ENCODE assay signal across 1 cellular context in genomic region chr15:88467073-88467934, GRCh38.
TF ChIP-seq lines count a peak whose summit lies in the region.

TSS of gene MRPL46 (minus strand) at chr15:88467388. CDS start at chr15:88467377, 11 bp downstream.
TSS of gene MRPS11 (plus strand) at chr15:88467708. CDS start at chr15:88467718, 10 bp downstream.

TF ChIP-seq in K562, 482 proteins besides CTCF, POLR2A, EP300 and RAD21 (continued from another document and continues in another):
- TF ChIP-seq TFE3 (CRISPR knock-in tag; IDR thresholded peaks at IDR 0.05), result no peak
- peak; percentile 37; the same call in 1 of the 2 replicates for TF ChIP-seq ILF3 (IDR thresholded peaks at IDR 0.05; ENCODE audit: borderline replicate concordance)
- TF ChIP-seq MYBL2 (IDR thresholded peaks at IDR 0.05; ENCODE audit: low read depth), result no peak; the same call in 1 of the 2 replicates
- no peak for TF ChIP-seq MYBL2 (CRISPR knock-in tag; IDR thresholded peaks at IDR 0.05; ENCODE audit: borderline replicate concordance)
- 0 out of 2 replicates have a peak, but pooled peaks have one; percentile 69 for TF ChIP-seq GATAD2B (IDR thresholded peaks at IDR 0.05; ENCODE audit: borderline replicate concordance)
- TF ChIP-seq ZNF584 (CRISPR knock-in tag; IDR thresholded peaks at IDR 0.05; ENCODE audit: low read depth), result 0 out of 2 replicates have a peak, but pooled peaks have one; percentile 21
- TF ChIP-seq HMGN3 (IDR thresholded peaks at IDR 0.05; ENCODE audit: borderline replicate concordance, extremely low read depth, insufficient read length, low read depth, low read length), result peak; percentile 54
- TF ChIP-seq ARID1B (IDR thresholded peaks at IDR 0.05), result 0 out of 2 replicates have a peak, but pooled peaks have one; percentile 9
- TF ChIP-seq ZBTB2 (IDR thresholded peaks at IDR 0.05), result no peak
- no peak for TF ChIP-seq TEAD2 (tag; IDR thresholded peaks at IDR 0.05)
- TF ChIP-seq ZNF644 (tag; IDR thresholded peaks at IDR 0.05; ENCODE audit: low read depth), result 0 out of 2 replicates have a peak, but pooled peaks have one; percentile 52
- TF ChIP-seq ZNF436 (CRISPR knock-in tag; IDR thresholded peaks at IDR 0.05), result no peak
- peak; percentile 92 for TF ChIP-seq POLR2G (IDR thresholded peaks at IDR 0.05; ENCODE audit: low read depth, low read length)
- peak; percentile 93 for TF ChIP-seq TCF7L2 (IDR thresholded peaks at IDR 0.05; ENCODE audit: low read depth, low read length)
- TF ChIP-seq ZBTB1 (CRISPR knock-in tag; IDR thresholded peaks at IDR 0.05; ENCODE audit: borderline replicate concordance, low read depth), result 0 out of 2 replicates have a peak, but pooled peaks have one; percentile 70
- peak in 1 of 2 experiments; percentile 96; a peak in 2 of 4 replicates for TF ChIP-seq HDAC1 (IDR thresholded peaks at IDR 0.05)
- peak; percentile 81; the same call in 1 of the 2 replicates for TF ChIP-seq ZNF766 (CRISPR knock-in tag; conservative IDR thresholded peaks at IDR 0.05)
- TF ChIP-seq MED1 (CRISPR knock-in tag; IDR thresholded peaks at IDR 0.05; ENCODE audit: borderline replicate concordance), result no peak
- no peak for TF ChIP-seq PURB (CRISPR knock-in tag; IDR thresholded peaks at IDR 0.05; ENCODE audit: low read depth)
- TF ChIP-seq ZNF609 (CRISPR knock-in tag; IDR thresholded peaks at IDR 0.05; ENCODE audit: borderline replicate concordance), result no peak
- TF ChIP-seq CTCFL (IDR thresholded peaks at IDR 0.05; ENCODE audit: borderline replicate concordance, insufficient read depth, low read depth, low read length, poor library complexity, severe bottlenecking), result no peak
- TF ChIP-seq MAX (CRISPR knock-in tag; IDR thresholded peaks at IDR 0.05), result peak; percentile 81
- peak; percentile 100 for TF ChIP-seq PRDM10 (IDR thresholded peaks at IDR 0.05; ENCODE audit: partially characterized antibody)
- TF ChIP-seq CREB1 (IDR thresholded peaks at IDR 0.05), result peak; percentile 84
- no peak for TF ChIP-seq CREB1 (CRISPR knock-in tag; IDR thresholded peaks at IDR 0.05)
- 0 out of 4 replicates have a peak, but pooled peaks of 1 of the 2 experiments have one; percentile 40 for TF ChIP-seq TRIM24 (IDR thresholded peaks at IDR 0.05)
- TF ChIP-seq HDAC2 (IDR thresholded peaks at IDR 0.05), result peak; percentile 80
- TF ChIP-seq NEUROD1 (IDR thresholded peaks at IDR 0.05; ENCODE audit: borderline replicate concordance, low read depth, low read length, partially characterized antibody), result peak; percentile 38
- TF ChIP-seq NBN (IDR thresholded peaks at IDR 0.05; ENCODE audit: low read depth), result peak; percentile 36; the same call in 1 of the 2 replicates
- TF ChIP-seq NR2C2 (CRISPR knock-in tag; IDR thresholded peaks at IDR 0.05), result no peak
- TF ChIP-seq NR2C2 (tag; IDR thresholded peaks at IDR 0.05), result peak; percentile 87
- peak; percentile 68 to 89; a peak in 2 of 4 replicates for TF ChIP-seq SIN3A (IDR thresholded peaks at IDR 0.05; ENCODE audit: borderline replicate concordance in 2 of 2, control insufficient read depth in 1 of 2, low read depth in 2 of 2, low read length in 2 of 2)
- TF ChIP-seq RBM14 (IDR thresholded peaks at IDR 0.05; ENCODE audit: borderline replicate concordance, insufficient read depth, low read depth, low read length), result no peak
- peak; percentile 92 for TF ChIP-seq EP400 (IDR thresholded peaks at IDR 0.05)
- TF ChIP-seq RBM25 (IDR thresholded peaks at IDR 0.05; ENCODE audit: low read depth, low read length, severe bottlenecking), result no peak
- peak; percentile 58 for TF ChIP-seq HNRNPLL (IDR thresholded peaks at IDR 0.05; ENCODE audit: low read depth, low read length, poor library complexity, severe bottlenecking)
- peak; percentile 52 for TF ChIP-seq RNF2 (IDR thresholded peaks at IDR 0.05)
- peak; percentile 98 for TF ChIP-seq C11orf30 (IDR thresholded peaks at IDR 0.05; ENCODE audit: low read depth)
- peak; percentile 84 for TF ChIP-seq ELF1 (tag; IDR thresholded peaks at IDR 0.05)
- TF ChIP-seq MCM2 (IDR thresholded peaks at IDR 0.05; ENCODE audit: low read depth), result no peak
- no peak for TF ChIP-seq MYNN (IDR thresholded peaks at IDR 0.05)
- TF ChIP-seq MYNN (CRISPR knock-in tag; IDR thresholded peaks at IDR 0.05), result no peak
- TF ChIP-seq ZNF140 (CRISPR knock-in tag; IDR thresholded peaks at IDR 0.05), result no peak
- peak; percentile 95 to 99 (median 98) for TF ChIP-seq YY1 (IDR thresholded peaks at IDR 0.05; ENCODE audit: borderline replicate concordance in 1 of 3, control insufficient read depth in 1 of 3, extremely low read depth in 1 of 3, insufficient read depth in 3 of 3, insufficient read length in 1 of 3, insufficient replicate concordance in 2 of 3, low read depth in 1 of 3, low read length in 2 of 3)
- peak; percentile 19 for TF ChIP-seq BRD9 (IDR thresholded peaks at IDR 0.05; ENCODE audit: low read depth, partially characterized antibody)
- TF ChIP-seq CBFA2T3 (IDR thresholded peaks at IDR 0.05), result peak; percentile 16; the same call in 1 of the 2 replicates
- TF ChIP-seq ETV1 (tag; conservative IDR thresholded peaks at IDR 0.05; ENCODE audit: low read depth), result peak; percentile 66
- TF ChIP-seq AFF4 (CRISPR knock-in tag; IDR thresholded peaks at IDR 0.05), result peak; percentile 61; the same call in 1 of the 2 replicates
